11 cellular contexts compared by ENCODE assay signal in the genomic region with DNA sequence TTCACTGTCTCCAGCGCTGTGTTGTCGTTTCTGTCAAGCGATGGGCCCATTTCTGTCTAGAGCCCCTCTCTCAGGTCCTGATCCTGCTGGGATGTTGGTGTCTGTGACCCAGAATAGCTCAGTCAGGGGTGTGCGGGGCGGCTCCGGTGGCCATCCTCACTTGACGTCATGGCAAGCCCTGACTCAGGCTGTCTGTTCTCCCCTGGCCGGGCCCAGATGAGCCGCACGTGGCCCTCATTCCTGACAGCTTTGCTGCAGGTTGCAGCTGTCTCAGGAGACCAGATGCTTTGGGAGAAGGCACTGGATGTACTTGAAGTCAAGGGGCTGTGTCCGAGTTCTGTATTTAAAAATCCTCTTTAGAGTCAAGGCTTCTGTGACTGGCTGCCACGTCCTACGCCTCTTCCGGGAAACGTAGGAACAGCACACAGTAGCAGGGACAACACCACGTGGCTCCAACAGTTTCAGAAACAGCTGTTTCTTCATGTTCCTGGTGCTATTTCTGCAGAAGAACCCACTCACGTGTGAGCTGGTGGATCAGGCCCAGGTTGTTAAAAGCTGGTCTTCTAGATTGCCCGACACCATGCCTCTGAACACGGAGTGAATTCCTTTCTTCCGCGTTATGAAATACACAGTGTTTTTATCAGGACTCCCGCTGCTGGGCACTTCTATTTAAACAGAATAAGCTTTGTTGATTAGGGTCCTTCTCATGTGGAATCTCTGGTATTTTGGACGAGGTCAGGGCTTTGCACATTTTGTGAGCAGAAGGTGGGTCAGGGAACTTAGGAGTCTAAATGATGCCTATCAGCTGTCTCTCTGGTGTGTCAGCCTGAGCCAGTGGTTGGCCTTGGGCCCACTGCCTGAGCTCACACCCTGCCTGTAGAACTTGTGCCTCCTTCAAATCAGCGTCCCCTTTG. TPM values are rescaled to one million over a fixed set of nuclear protein-coding genes. Genes with fewer than 3 reads are reported as not detected.
A peak's percentile ranks its signal among the peaks of the same experiment; 100 is the strongest.
DNase-seq lines count a peak whose midpoint lies in the region; ATAC-seq, FAIRE-seq and TF ChIP-seq lines count a peak whose summit lies in the region.
"Had no signal": no experiment of that assay in that cellular context is flagged by ENCODE, and none has a peak within 500 bp of the region (broad histone marks: within the 10 kb centered on the region; RNA-seq: fewer than 3 reads in every experiment).

No MANE protein-coding gene starts in this region.

- CTCF ChIA-PET in HCT116 (lab: Charles Lee), result interaction anchor here (0.7 to 1.4 kb wide), 4 partner anchors 9 to 81 kb away, joined by 3 to 5 read pairs (median 4); no protein-coding TSS in a partner anchor

- peaks cover 4 to 17% of the 10 kb centered on the region in 2 experiments; a peak in 3 of 4 replicates for H3K4me1 ChIP-seq in HCT116 (ENCODE audit: control insufficient read depth in 1 of 2, insufficient read depth in 2 of 2, low read length in 2 of 2)
- H3K4me1 ChIP-seq in astrocyte (ENCODE audit: insufficient read depth, low read length), result peaks cover 27% of the 10 kb centered on the region
- peaks cover 10 to 13% of the 10 kb centered on the region in 2 donors for H3K4me1 ChIP-seq in kidney (ENCODE audit: control insufficient read depth in 1 of 2, insufficient read depth in 1 of 2, low read depth in 1 of 2, low read length in 2 of 2)
- peaks cover 16% of the 10 kb centered on the region for H3K4me1 ChIP-seq in stomach smooth muscle (ENCODE audit: control insufficient read depth, insufficient read depth, low read length)

- RAD21 ChIA-PET in HCT116 (lab: Charles Lee; ENCODE audit: low non-redundant PET in 1 of 2, low total read pairs in 2 of 2, uncharacterized antibody in 2 of 2, unreplicated experiment in 2 of 2), result no interaction called here

- no peak overlapping the region for H3K4me3 Mint-ChIP-seq in astrocyte (ENCODE audit: unreplicated experiment)
- no peak overlapping the region for H3K4me3 Mint-ChIP-seq in activated T-helper 1 cell treated with anti-CD3 and anti-CD28 coated beads, Interleukin-12 subunit alpha, Interleukin-12 subunit beta, Interleukin-2, Interleukin-4 antibody, amounts not matched to agents 30 ng/mL and 10 ng/mL and 1 ng/mL, durations not matched to agents 14 hours and 24 hours and 36 hours
- H3K4me3 Mint-ChIP-seq: activated CD4-positive, alpha-beta T cell treated with anti-CD3 and anti-CD28 coated beads for 36 hours; stimulated activated naive CD8-positive, alpha-beta T cell treated with anti-CD3 and anti-CD28 coated beads, Interleukin-15, Interleukin-2, amounts not matched to agents 100 ng/mL and 50 ng/mL, for 24 hours had no signal

- no peaks in the 10 kb centered on the region for H4K20me1 ChIP-seq in HCT116 (ENCODE audit: insufficient read depth)
- H4K20me1 ChIP-seq in astrocyte (ENCODE audit: insufficient read depth, low read length), result no peaks in the 10 kb centered on the region

- no peak overlapping the region for H3K27ac ChIP-seq in HCT116 (ENCODE audit: low read depth, low read length)
- peak overlapping the region; percentile 68 for H3K27ac ChIP-seq in astrocyte (ENCODE audit: low read depth, low read length)
- H3K27ac ChIP-seq in kidney (ENCODE audit: low read depth in 2 of 2, low read length in 2 of 2), result peak overlapping the region; percentile 18 to 35
- H3K27ac ChIP-seq in stomach smooth muscle (ENCODE audit: low read length), result peak overlapping the region; percentile 18

- FAIRE-seq in astrocyte (lab: Jason Lieb, UNC), result no peak
- no peak for FAIRE-seq in kidney (lab: Jason Lieb, UNC)

- BruUV-seq in HCT116 (replicated peaks; lab: Mats Ljungman, UMichigan), result no TSS peak

- TF ChIP-seq CTCF in HCT116 (IDR thresholded peaks at IDR 0.05 in 2 of 3, conservative IDR thresholded peaks at IDR 0.05 in 1 of 3; ENCODE audit: borderline replicate concordance in 1 of 3, insufficient read depth in 1 of 3, low read depth in 2 of 3, low read length in 2 of 3) (no peak), astrocyte (IDR thresholded peaks at IDR 0.05; ENCODE audit: insufficient read depth, low read depth, low read length) (no peak), kidney (IDR thresholded peaks at IDR 0.05; ENCODE audit: borderline replicate concordance, extremely low read depth, insufficient read depth) (no peak)

- H3K4me1 Mint-ChIP-seq in astrocyte (ENCODE audit: low read depth, unreplicated experiment), result peaks cover 10% of the 10 kb centered on the region
- no peaks in the 10 kb centered on the region for H3K4me1 Mint-ChIP-seq in activated T-helper 1 cell treated with anti-CD3 and anti-CD28 coated beads, Interleukin-12 subunit alpha, Interleukin-12 subunit beta, Interleukin-2, Interleukin-4 antibody, amounts not matched to agents 30 ng/mL and 10 ng/mL and 1 ng/mL, durations not matched to agents 14 hours and 24 hours and 36 hours (ENCODE audit: low read depth)
- H3K4me1 Mint-ChIP-seq: activated CD4-positive, alpha-beta T cell treated with anti-CD3 and anti-CD28 coated beads for 36 hours had no signal

- no peaks in the 10 kb centered on the region for H3K9me3 ChIP-seq in HCT116 (ENCODE audit: control insufficient read depth in 1 of 2, insufficient read depth in 1 of 2, low read depth in 1 of 2, low read length in 2 of 2)
- no peaks in the 10 kb centered on the region for H3K9me3 ChIP-seq in astrocyte (ENCODE audit: insufficient read depth, low read depth, low read length)
- H3K9me3 ChIP-seq in kidney (ENCODE audit: control insufficient read depth in 1 of 2, low read length in 2 of 2), result no peaks in the 10 kb centered on the region
- no peaks in the 10 kb centered on the region for H3K9me3 ChIP-seq in stomach smooth muscle (ENCODE audit: control insufficient read depth in 2 of 2, low read length in 2 of 2)

- TF ChIP-seq POLR2A in HCT116 (IDR thresholded peaks at IDR 0.05; ENCODE audit: borderline replicate concordance, extremely low read depth, insufficient read depth, insufficient read length), result no peak

- no peaks in the 10 kb centered on the region for H3K36me3 Mint-ChIP-seq in astrocyte (ENCODE audit: low read depth, unreplicated experiment)
- no peaks in the 10 kb centered on the region for H3K36me3 Mint-ChIP-seq in activated T-helper 1 cell treated with anti-CD3 and anti-CD28 coated beads, Interleukin-12 subunit alpha, Interleukin-12 subunit beta, Interleukin-2, Interleukin-4 antibody, amounts not matched to agents 30 ng/mL and 10 ng/mL and 1 ng/mL, durations not matched to agents 14 hours and 24 hours and 36 hours (ENCODE audit: low read depth)

- DNase-seq in HCT116 (ENCODE audit: low read depth, low spot score), result no peak
- DNase-seq in astrocyte (ENCODE audit: low read depth), result peak; percentile 68
- peak; percentile 73 for DNase-seq in kidney
- DNase-seq in activated T-helper 1 cell treated with anti-CD3 and anti-CD28 coated beads, Interleukin-12 subunit alpha, Interleukin-12 subunit beta, Interleukin-2, Interleukin-4 antibody, amounts not matched to agents 30 ng/mL and 10 ng/mL and 1 ng/mL, durations not matched to agents 14 hours and 24 hours and 36 hours (ENCODE audit: low spot score), result no peak
- DNase-seq: activated CD4-positive, alpha-beta T cell treated with anti-CD3 and anti-CD28 coated beads for 36 hours; NCI-H748 treated with DMSO at 0.1 percent for 48 hours had no signal

- H3K27ac Mint-ChIP-seq in astrocyte (ENCODE audit: unreplicated experiment), result no peak overlapping the region
- no peak overlapping the region for H3K27ac Mint-ChIP-seq in activated T-helper 1 cell treated with anti-CD3 and anti-CD28 coated beads, Interleukin-12 subunit alpha, Interleukin-12 subunit beta, Interleukin-2, Interleukin-4 antibody, amounts not matched to agents 30 ng/mL and 10 ng/mL and 1 ng/mL, durations not matched to agents 14 hours and 24 hours and 36 hours
- H3K27ac Mint-ChIP-seq: activated CD4-positive, alpha-beta T cell treated with anti-CD3 and anti-CD28 coated beads for 36 hours; stimulated activated naive CD8-positive, alpha-beta T cell treated with anti-CD3 and anti-CD28 coated beads, Interleukin-15, Interleukin-2, amounts not matched to agents 100 ng/mL and 50 ng/mL, for 24 hours had no signal

- no peaks in the 10 kb centered on the region for H3K9me2 ChIP-seq in HCT116 (ENCODE audit: insufficient read depth)

- TF ChIP-seq RAD21 in HCT116 (IDR thresholded peaks at IDR 0.05; ENCODE audit: low read depth), result no peak

- H3K9ac ChIP-seq in HCT116 (ENCODE audit: low read length) (no peak overlapping the region), astrocyte (ENCODE audit: low read length) (peak overlapping the region; percentile 23), kidney (ENCODE audit: low read length in 2 of 2) (no peak overlapping the region), stomach smooth muscle (ENCODE audit: low read length in 2 of 2) (no peak overlapping the region)

- ATAC-seq in HCT116 (no peak), GM19463 (IDR thresholded peaks at IDR 0.05; ENCODE audit: unreplicated experiment) (no peak), GM18520 (IDR thresholded peaks at IDR 0.05; ENCODE audit: unreplicated experiment) (no peak), GM21529 (IDR thresholded peaks at IDR 0.05; ENCODE audit: unreplicated experiment) (no peak)
- ATAC-seq: activated CD4-positive, alpha-beta T cell treated with anti-CD3 and anti-CD28 coated beads for 36 hours had no signal

- peaks cover 2% of the 10 kb centered on the region for H3K9me3 Mint-ChIP-seq in astrocyte (ENCODE audit: unreplicated experiment)
- H3K9me3 Mint-ChIP-seq in activated T-helper 1 cell treated with anti-CD3 and anti-CD28 coated beads, Interleukin-12 subunit alpha, Interleukin-12 subunit beta, Interleukin-2, Interleukin-4 antibody, amounts not matched to agents 30 ng/mL and 10 ng/mL and 1 ng/mL, durations not matched to agents 14 hours and 24 hours and 36 hours, result no peaks in the 10 kb centered on the region
- H3K9me3 Mint-ChIP-seq: stimulated activated naive CD8-positive, alpha-beta T cell treated with anti-CD3 and anti-CD28 coated beads, Interleukin-15, Interleukin-2, amounts not matched to agents 100 ng/mL and 50 ng/mL, for 24 hours had no signal

- no peaks in the 10 kb centered on the region for H3K79me2 ChIP-seq in HCT116 (ENCODE audit: insufficient read depth, low read length)
- H3K79me2 ChIP-seq in astrocyte (ENCODE audit: insufficient read depth, low read length), result no peaks in the 10 kb centered on the region

- H3K4me2 ChIP-seq in HCT116 (ENCODE audit: low read length) (peak overlapping the region; percentile 39; the same call in 1 of the 2 replicates), astrocyte (ENCODE audit: low read length) (peak overlapping the region; percentile 64)

- POLR2A ChIA-PET in HCT116 (lab: Charles Lee), result no interaction called here

- peaks cover 4% of the 10 kb centered on the region for H3K27me3 Mint-ChIP-seq in astrocyte (ENCODE audit: low read depth, unreplicated experiment)
- no peaks in the 10 kb centered on the region for H3K27me3 Mint-ChIP-seq in activated T-helper 1 cell treated with anti-CD3 and anti-CD28 coated beads, Interleukin-12 subunit alpha, Interleukin-12 subunit beta, Interleukin-2, Interleukin-4 antibody, amounts not matched to agents 30 ng/mL and 10 ng/mL and 1 ng/mL, durations not matched to agents 14 hours and 24 hours and 36 hours (ENCODE audit: insufficient read depth)
- H3K27me3 Mint-ChIP-seq: activated CD4-positive, alpha-beta T cell treated with anti-CD3 and anti-CD28 coated beads for 36 hours had no signal

- intact Hi-C loops in HCT116 (cut with micrococcal nuclease) (no loop called here), kidney (cut with DNase I) (loop anchor here (10.0 kb wide), 1 partner anchor 77 kb away; no protein-coding TSS in a partner anchor)
- intact Hi-C loops in activated T-helper 1 cell treated with anti-CD3 and anti-CD28 coated beads, Interleukin-12 subunit alpha, Interleukin-12 subunit beta, Interleukin-2, Interleukin-4 antibody, amounts not matched to agents 30 ng/mL and 10 ng/mL and 1 ng/mL, durations not matched to agents 14 hours and 24 hours and 36 hours (cut with micrococcal nuclease), result no loop called here

- no peaks in the 10 kb centered on the region for H3K36me3 ChIP-seq in HCT116 (ENCODE audit: control insufficient read depth in 1 of 2, insufficient read depth in 2 of 2, low read length in 2 of 2)
- H3K36me3 ChIP-seq in astrocyte (ENCODE audit: insufficient read depth, low read length), result no peaks in the 10 kb centered on the region
- no peaks in the 10 kb centered on the region for H3K36me3 ChIP-seq in kidney (ENCODE audit: control insufficient read depth in 1 of 2, insufficient read depth in 2 of 2, low read length in 2 of 2)
- no peaks in the 10 kb centered on the region for H3K36me3 ChIP-seq in stomach smooth muscle (ENCODE audit: control insufficient read depth in 2 of 2, insufficient read depth in 2 of 2, low read length in 2 of 2)

- no peaks in the 10 kb centered on the region for H3K27me3 ChIP-seq in HCT116 (ENCODE audit: insufficient read depth, low read length)
- no peaks in the 10 kb centered on the region for H3K27me3 ChIP-seq in astrocyte (ENCODE audit: insufficient read depth, low read length)
- no peaks in the 10 kb centered on the region for H3K27me3 ChIP-seq in stomach smooth muscle (ENCODE audit: control insufficient read depth in 1 of 2, insufficient read depth in 2 of 2, low read length in 2 of 2)

- H2AFZ ChIP-seq in HCT116 (ENCODE audit: low read depth, low read length, poor library complexity, severe bottlenecking) (no peak overlapping the region), astrocyte (ENCODE audit: low read depth, low read length) (peak overlapping the region; percentile 74)

- H3K4me3 ChIP-seq in HCT116 (replicated peaks in 1 of 2; ENCODE audit: low read depth in 1 of 2, low read length in 2 of 2) (no peak overlapping the region), astrocyte (ENCODE audit: insufficient read depth, low read depth, low read length) (no peak overlapping the region), kidney (ENCODE audit: low read length in 2 of 2) (no peak overlapping the region), stomach smooth muscle (ENCODE audit: low read length in 2 of 2) (no peak overlapping the region)

RNA-seq across cellular contexts. Expression of gene NTSR2, which starts 28.3 kb away (rescaled TPM):
- not detected for total RNA-seq in HCT116 (2021; ENCODE audit: unreplicated experiment)
- not detected in 2 replicates for polyA plus RNA-seq in HCT116 (2012)
- total RNA-seq in astrocyte, result not detected in 2 replicates
- not detected for total RNA-seq in kidney
- not detected for polyA plus RNA-seq in kidney (ENCODE audit: insufficient read depth, low read depth, low replicate concordance)
- total RNA-seq in activated T-helper 1 cell treated with anti-CD3 and anti-CD28 coated beads, Interleukin-12 subunit alpha, Interleukin-12 subunit beta, Interleukin-2, Interleukin-4 antibody, amounts not matched to agents 30 ng/mL and 10 ng/mL and 1 ng/mL, durations not matched to agents 14 hours and 24 hours and 36 hours, result not detected in 2 replicates
- total RNA-seq: activated CD4-positive, alpha-beta T cell treated with anti-CD3 and anti-CD28 coated beads for 36 hours had no signal

RNA-seq across cellular contexts. Expression of gene LPIN1, which starts 48.2 kb away (rescaled TPM):
- total RNA-seq in HCT116 (2021; ENCODE audit: unreplicated experiment), result 16.7 TPM
- polyA plus RNA-seq in HCT116 (2012), result 7.7 and 9.4 TPM in 2 replicates
- 16.1 and 23.4 TPM in 2 replicates for total RNA-seq in astrocyte
- 36.8 TPM for total RNA-seq in kidney
- polyA plus RNA-seq in kidney (ENCODE audit: insufficient read depth, low read depth, low replicate concordance), result 11.8 TPM
- 46.0 and 49.5 TPM in 2 replicates for total RNA-seq in activated T-helper 1 cell treated with anti-CD3 and anti-CD28 coated beads, Interleukin-12 subunit alpha, Interleukin-12 subunit beta, Interleukin-2, Interleukin-4 antibody, amounts not matched to agents 30 ng/mL and 10 ng/mL and 1 ng/mL, durations not matched to agents 14 hours and 24 hours and 36 hours

Comparison
In these comparisons a context has a peak if more than half of its experiments do, and no peak if none do; other contexts are left out.
1. DNase-seq: peak in astrocyte (single experiment) and kidney (single experiment); none in HCT116 (single experiment) and activated T-helper 1 cell treated with anti-CD3 and anti-CD28 coated beads, Interleukin-12 subunit alpha, Interleukin-12 subunit beta, Interleukin-2, Interleukin-4 antibody, amounts not matched to agents 30 ng/mL and 10 ng/mL and 1 ng/mL, durations not matched to agents 14 hours and 24 hours and 36 hours (single experiment).